Comparison of ENCODE assay signal across 7 cellular contexts in the genomic region with DNA sequence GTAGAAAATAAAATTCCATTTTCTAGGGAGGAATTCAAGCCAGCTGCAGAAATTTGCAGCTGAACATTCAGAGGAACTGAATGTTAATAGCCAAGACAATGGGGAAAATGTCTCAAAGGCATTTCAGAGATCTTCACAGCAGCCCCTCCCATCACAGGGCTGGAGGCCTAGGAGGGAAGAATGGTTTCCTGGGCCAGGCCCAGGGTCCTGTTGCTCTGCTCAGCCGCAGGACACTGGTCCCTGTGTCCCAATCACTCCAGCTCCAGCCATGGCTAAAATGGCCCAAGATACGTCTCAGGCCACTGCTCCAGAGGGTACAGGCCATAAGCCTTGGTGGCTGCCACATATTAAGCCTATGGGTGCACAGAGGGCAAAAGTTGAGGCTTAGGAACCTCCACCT.
"Had no signal": no experiment of that assay in that cellular context is flagged by ENCODE, and none has a peak within 500 bp of the region (broad histone marks: within the 10 kb centered on the region; RNA-seq: fewer than 3 reads in every experiment).

No MANE protein-coding gene starts in this region.

- H3K4me3 ChIP-seq: GM12878 had no signal

- FAIRE-seq: G401.6, GM12878, GM12891, GM12892, GM19239 had no signal

- ATAC-seq: GM12878 had no signal

- DNase-seq: GDM1, GF-D8 had no signal
